In genomic region chr9:113912816-113913215, GRCh38 we compare ENCODE assay signal across 22 cellular contexts. TPM values are rescaled to one million over a fixed set of nuclear protein-coding genes. Genes with fewer than 3 reads are reported as not detected.
A peak's percentile ranks its signal among the peaks of the same experiment; 100 is the strongest.
DNase-seq lines count a peak whose midpoint lies in the region; ATAC-seq, FAIRE-seq and TF ChIP-seq lines count a peak whose summit lies in the region.
"Had no signal": no experiment of that assay in that cellular context is flagged by ENCODE, and none has a peak within 500 bp of the region (broad histone marks: within the 10 kb centered on the region; RNA-seq: fewer than 3 reads in every experiment).

No MANE protein-coding gene starts in this region.

- peaks cover 4% of the 10 kb centered on the region for H3K36me3 Mint-ChIP-seq in osteocyte (ENCODE audit: unreplicated experiment)
- H3K36me3 Mint-ChIP-seq: IgD-negative memory B cell had no signal

- no peaks in the 10 kb centered on the region for H3K27me3 Mint-ChIP-seq in osteocyte (ENCODE audit: unreplicated experiment)
- H3K27me3 Mint-ChIP-seq: activated CD8-positive, alpha-beta T cell treated with anti-CD3 and anti-CD28 coated beads for 36 hours; IgD-negative memory B cell had no signal

- H3K4me3 ChIP-seq in kidney (ENCODE audit: low read length in 2 of 2) (no peak overlapping the region), prostate gland (no peak overlapping the region)
- H3K4me3 ChIP-seq: heart left ventricle, mucosa of descending colon, right lobe of liver had no signal

- FAIRE-seq in kidney (lab: Jason Lieb, UNC), result no peak
- FAIRE-seq: endometrium, H54 had no signal

- H3K27me3 ChIP-seq in prostate gland (replicated peaks; ENCODE audit: insufficient read depth), result no peaks in the 10 kb centered on the region
- H3K27me3 ChIP-seq: heart left ventricle, right lobe of liver had no signal

- H3K9me3 Mint-ChIP-seq in osteocyte (ENCODE audit: unreplicated experiment), result no peaks in the 10 kb centered on the region
- H3K9me3 Mint-ChIP-seq: activated B cell treated with CpG ODN at 0.5 μM for 24 hours; activated CD8-positive, alpha-beta T cell treated with anti-CD3 and anti-CD28 coated beads for 36 hours; IgD-negative memory B cell had no signal

- peak; percentile 84 for DNase-seq in DMS 273 (lab: John Stamatoyannopoulos, UW; ENCODE audit: unreplicated experiment)
- DNase-seq in kidney, result no peak
- DNase-seq in osteocyte (ENCODE audit: extremely low spot score, unreplicated experiment), result peak; percentile 66
- no peak for DNase-seq in superior temporal gyrus (ENCODE audit: extremely low spot score)
- no peak for DNase-seq in prostate gland (ENCODE audit: low spot score)
- no peak for DNase-seq in NCI-H2081 (lab: John Stamatoyannopoulos, UW)
- DNase-seq: activated B cell treated with CpG ODN at 0.5 μM for 24 hours; activated CD8-positive, alpha-beta T cell treated with anti-CD3 and anti-CD28 coated beads for 36 hours; activated effector memory CD4-positive, alpha-beta T cell treated with anti-CD3 and anti-CD28 coated beads, Interleukin-2, amount 50 U/mL, for 16 hours; activated T-cell treated with anti-CD3 and anti-CD28 coated beads for 4 hours; DMS153; heart left ventricle; NCI-H1417; NCI-H69; occipital lobe had no signal

- no peak for TF ChIP-seq CTCF in VCaP (conservative IDR thresholded peaks at IDR 0.05)
- no peak for TF ChIP-seq CTCF in kidney (IDR thresholded peaks at IDR 0.05; ENCODE audit: borderline replicate concordance, extremely low read depth, insufficient read depth)
- TF ChIP-seq CTCF in osteocyte (IDR thresholded peaks at IDR 0.05), result no peak
- no peak for TF ChIP-seq CTCF in prostate gland (IDR thresholded peaks at IDR 0.05)

- ATAC-seq in GM21360 (IDR thresholded peaks at IDR 0.05; ENCODE audit: unreplicated experiment), result no peak
- ATAC-seq: activated CD8-positive, alpha-beta T cell treated with anti-CD3 and anti-CD28 coated beads for 36 hours; mucosa of descending colon had no signal

- H3K9ac ChIP-seq in kidney (ENCODE audit: low read length in 2 of 2), result peak overlapping the region in 1 of 2 donors; percentile 22

- H3K4me3 Mint-ChIP-seq in osteocyte (ENCODE audit: unreplicated experiment), result no peak overlapping the region
- H3K4me3 Mint-ChIP-seq: activated B cell treated with CpG ODN at 0.5 μM for 24 hours; activated CD8-positive, alpha-beta T cell treated with anti-CD3 and anti-CD28 coated beads for 36 hours; IgD-negative memory B cell had no signal

- H3K27ac Mint-ChIP-seq in osteocyte (ENCODE audit: unreplicated experiment), result no peak overlapping the region
- H3K27ac Mint-ChIP-seq: activated B cell treated with CpG ODN at 0.5 μM for 24 hours; activated CD8-positive, alpha-beta T cell treated with anti-CD3 and anti-CD28 coated beads for 36 hours; IgD-negative memory B cell had no signal

- WGBS in prostate gland, result 62% methylated on average over 7 of the region's 8 CpGs

- intact Hi-C loops in kidney (cut with DNase I), result no loop called here
- intact Hi-C loops in prostate gland (cut with DNase I), result no loop called here

- H3K36me3 ChIP-seq in kidney (ENCODE audit: control insufficient read depth in 1 of 2, insufficient read depth in 2 of 2, low read length in 2 of 2) (no peaks in the 10 kb centered on the region), prostate gland (no peaks in the 10 kb centered on the region)
- H3K36me3 ChIP-seq: heart left ventricle, right lobe of liver had no signal

- H3K27ac ChIP-seq in VCaP (peak overlapping the region; percentile 94), kidney (ENCODE audit: low read depth in 2 of 2, low read length in 2 of 2) (peak overlapping the region; percentile 47 to 78), prostate gland (no peak overlapping the region)
- H3K27ac ChIP-seq: heart left ventricle had no signal

- no peak for TF ChIP-seq POLR2A in prostate gland (IDR thresholded peaks at IDR 0.05)

- peaks cover 4% of the 10 kb centered on the region for H3K4me1 Mint-ChIP-seq in osteocyte (ENCODE audit: unreplicated experiment)
- H3K4me1 Mint-ChIP-seq: activated B cell treated with CpG ODN at 0.5 μM for 24 hours, IgD-negative memory B cell had no signal

- H3K4me1 ChIP-seq in kidney (ENCODE audit: control insufficient read depth in 1 of 2, insufficient read depth in 1 of 2, low read depth in 1 of 2, low read length in 2 of 2) (peaks cover 33 to 39% of the 10 kb centered on the region in 2 donors), prostate gland (replicated peaks) (peaks cover 7% of the 10 kb centered on the region)

- H3K9me3 ChIP-seq in kidney (ENCODE audit: control insufficient read depth in 1 of 2, low read length in 2 of 2), result no peaks in the 10 kb centered on the region
- H3K9me3 ChIP-seq in prostate gland, result no peaks in the 10 kb centered on the region
- H3K9me3 ChIP-seq: heart left ventricle, mucosa of descending colon, right lobe of liver had no signal

RNA-seq across cellular contexts. Expression of gene ZNF618, which starts 36.7 kb away (rescaled TPM):
- total RNA-seq in kidney (31.9 TPM), osteocyte (35.1 and 36.8 TPM in 2 replicates), prostate gland (10 to 100 TPM in 1 of 2 donors, 1 to 10 TPM in 1; 4.6 to 11.3 TPM)
- 5.6 TPM for polyA plus RNA-seq in kidney (ENCODE audit: insufficient read depth, low read depth, low replicate concordance)

Comparison
In these comparisons a context has a peak if more than half of its experiments do, and no peak if none do; other contexts are left out.
1. DNase-seq: peak in DMS 273 (single experiment) and osteocyte (single experiment); none in kidney (single experiment), superior temporal gyrus (single experiment), prostate gland (single experiment) and NCI-H2081 (0 of 2).
2. H3K27ac ChIP-seq: peak in VCaP (single experiment) and kidney (2 of 2); none in prostate gland (0 of 2).